ENCODE assay signal across 1 cellular context in the genomic region with DNA sequence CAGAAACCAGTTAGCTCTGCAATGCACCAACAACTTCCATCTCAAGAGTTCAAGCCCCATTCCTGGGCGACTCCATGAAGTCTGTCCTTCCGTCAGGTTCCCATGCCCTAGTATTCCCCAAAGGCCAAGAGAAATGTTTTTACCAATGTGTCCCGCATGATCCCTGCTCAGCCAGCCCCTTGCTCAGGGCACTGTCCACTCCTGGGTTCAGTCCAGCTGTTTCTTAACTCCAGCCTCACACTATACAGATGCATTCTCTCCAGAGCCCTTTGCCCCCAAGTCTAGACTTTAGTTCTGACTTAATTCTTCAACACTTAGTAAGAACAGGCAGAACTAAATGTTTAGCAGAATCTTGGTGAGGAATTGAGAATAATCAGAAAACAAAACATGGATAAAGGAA.
TF ChIP-seq lines count a peak whose summit lies in the region.

No MANE protein-coding gene starts in this region.

TF ChIP-seq in IMR-90, 13 proteins besides CTCF, POLR2A, EP300 and RAD21:
- TF ChIP-seq BHLHE40 (IDR thresholded peaks at IDR 0.05; ENCODE audit: low read depth, low read length), result no peak
- TF ChIP-seq, protein P1, sequence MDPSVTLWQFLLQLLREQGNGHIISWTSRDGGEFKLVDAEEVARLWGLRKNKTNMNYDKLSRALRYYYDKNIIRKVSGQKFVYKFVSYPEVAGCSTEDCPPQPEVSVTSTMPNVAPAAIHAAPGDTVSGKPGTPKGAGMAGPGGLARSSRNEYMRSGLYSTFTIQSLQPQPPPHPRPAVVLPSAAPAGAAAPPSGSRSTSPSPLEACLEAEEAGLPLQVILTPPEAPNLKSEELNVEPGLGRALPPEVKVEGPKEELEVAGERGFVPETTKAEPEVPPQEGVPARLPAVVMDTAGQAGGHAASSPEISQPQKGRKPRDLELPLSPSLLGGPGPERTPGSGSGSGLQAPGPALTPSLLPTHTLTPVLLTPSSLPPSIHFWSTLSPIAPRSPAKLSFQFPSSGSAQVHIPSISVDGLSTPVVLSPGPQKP (IDR thresholded peaks at IDR 0.05; ENCODE audit: borderline replicate concordance, low read depth, low read length), result no peak
- no peak for TF ChIP-seq CEBPB (IDR thresholded peaks at IDR 0.05; ENCODE audit: low read depth, low read length)
- no peak for TF ChIP-seq MAZ (IDR thresholded peaks at IDR 0.05; ENCODE audit: borderline replicate concordance, low read depth, low read length)
- TF ChIP-seq FOS (IDR thresholded peaks at IDR 0.05; ENCODE audit: low read depth, low read length), result no peak
- no peak for TF ChIP-seq RCOR1 (IDR thresholded peaks at IDR 0.05; ENCODE audit: insufficient replicate concordance, low read length)
- TF ChIP-seq, protein P2, sequence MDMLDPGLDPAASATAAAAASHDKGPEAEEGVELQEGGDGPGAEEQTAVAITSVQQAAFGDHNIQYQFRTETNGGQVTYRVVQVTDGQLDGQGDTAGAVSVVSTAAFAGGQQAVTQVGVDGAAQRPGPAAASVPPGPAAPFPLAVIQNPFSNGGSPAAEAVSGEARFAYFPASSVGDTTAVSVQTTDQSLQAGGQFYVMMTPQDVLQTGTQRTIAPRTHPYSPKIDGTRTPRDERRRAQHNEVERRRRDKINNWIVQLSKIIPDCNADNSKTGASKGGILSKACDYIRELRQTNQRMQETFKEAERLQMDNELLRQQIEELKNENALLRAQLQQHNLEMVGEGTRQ (IDR thresholded peaks at IDR 0.05; ENCODE audit: low read depth, low read length), result no peak
- TF ChIP-seq MAFK (IDR thresholded peaks at IDR 0.05; ENCODE audit: low read depth, low read length), result no peak
- no peak for TF ChIP-seq RFX5 (IDR thresholded peaks at IDR 0.05; ENCODE audit: low read depth, low read length)
- TF ChIP-seq CHD1 (IDR thresholded peaks at IDR 0.05; ENCODE audit: low read depth, low read length), result no peak
